ENCODE assay signal across 13 cellular contexts in the genomic region with DNA sequence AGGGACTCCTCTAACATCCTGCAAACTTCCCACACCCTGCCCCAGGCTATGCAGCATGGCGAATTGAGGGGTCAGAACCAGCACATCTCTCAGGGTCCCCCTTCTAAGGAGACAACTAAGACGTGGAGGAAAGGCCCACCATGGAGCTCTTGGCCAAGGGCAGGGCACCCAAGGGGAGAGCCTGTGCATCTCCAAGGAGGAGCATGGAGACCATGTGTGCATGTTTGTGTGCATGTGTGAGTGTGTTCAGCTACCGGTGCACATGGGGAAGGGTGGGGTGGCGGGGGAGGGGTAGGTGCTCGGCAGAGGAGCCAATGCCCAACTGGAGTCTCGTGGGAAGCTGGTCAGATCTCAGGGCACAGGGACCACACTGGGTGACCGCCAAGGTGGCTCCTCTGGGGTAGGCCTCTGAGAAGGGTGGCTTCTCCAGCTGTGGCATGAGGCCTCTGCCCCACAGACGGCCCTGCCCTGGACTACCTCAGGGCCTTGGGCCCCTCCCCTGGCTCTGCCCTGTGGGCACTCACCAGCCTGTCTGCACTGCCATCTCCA.
DNase-seq lines count a peak whose midpoint lies in the region; ATAC-seq, FAIRE-seq and TF ChIP-seq lines count a peak whose summit lies in the region.
"Had no signal": no experiment of that assay in that cellular context is flagged by ENCODE, and none has a peak within 500 bp of the region (broad histone marks: within the 10 kb centered on the region; RNA-seq: fewer than 3 reads in every experiment).

No MANE protein-coding gene starts in this region.

- TF ChIP-seq POLR2A in H1 (IDR thresholded peaks at IDR 0.05; ENCODE audit: control extremely low read depth in 1 of 2, low read depth in 2 of 2, low read length in 2 of 2) = no peak

- H3K9ac ChIP-seq in H1 (replicated peaks in 1 of 4; ENCODE audit: extremely low read depth in 1 of 4, low read depth in 3 of 4, low read length in 3 of 4) = no peak overlapping the region

- peak in 1 of 2 donors; percentile 47 for DNase-seq in activated naive CD4-positive, alpha-beta T cell treated with anti-CD3 and anti-CD28 coated beads, Interleukin-2, amount 50 U/mL, for 72 hours (ENCODE audit: low spot score in 2 of 2)
- no peak for DNase-seq in activated naive CD4-positive, alpha-beta T cell treated with anti-CD3 and anti-CD28 coated beads for 36 hours
- no peak for DNase-seq in H1 (ENCODE audit: low read depth in 1 of 2, low spot score in 2 of 2)
- no peak for DNase-seq in urothelium cell line (ENCODE audit: low spot score)
- no peak for DNase-seq in stimulated activated CD4-positive, alpha-beta T cell treated with anti-CD3 and anti-CD28 coated beads, Interleukin-12 subunit alpha, Interleukin-12 subunit beta, amount 100 ng/mL, for 4 hours
- no peak for DNase-seq in HFFc6
- no peak for DNase-seq in NCI-H345 (lab: John Stamatoyannopoulos, UW)
- DNase-seq: NCI-H2081 treated with DMSO at 0.1 percent for 48 hours had no signal

- no peak overlapping the region for H3K23ac ChIP-seq in H1 (ENCODE audit: insufficient read length)

- no peak overlapping the region for H3K4me3 Mint-ChIP-seq in activated naive CD4-positive, alpha-beta T cell treated with anti-CD3 and anti-CD28 coated beads for 36 hours
- H3K4me3 Mint-ChIP-seq in HFFc6 = no peak overlapping the region

- H2AK5ac ChIP-seq in H1 (ENCODE audit: low read depth, low read length) = no peak overlapping the region; the same call in 1 of the 2 replicates

- no peak overlapping the region for H3K4me3 ChIP-seq in H1 (ENCODE audit: extremely low read depth in 1 of 4, insufficient read depth in 2 of 4, low read depth in 3 of 4, low read length in 4 of 4)
- H3K4me3 ChIP-seq: esophagus muscularis mucosa, testis had no signal

- H2BK15ac ChIP-seq in H1 (ENCODE audit: low read length) = peak overlapping the region; percentile 95

- peak overlapping the region; percentile 89 for H3K4ac ChIP-seq in H1 (replicated peaks; ENCODE audit: insufficient read length, low read depth, low read length)

- no peak overlapping the region for H3K56ac ChIP-seq in H1 (replicated peaks; ENCODE audit: insufficient read length, low read depth, low read length)

- no peaks in the 10 kb centered on the region for H3K27me3 Mint-ChIP-seq in activated naive CD4-positive, alpha-beta T cell treated with anti-CD3 and anti-CD28 coated beads for 36 hours (ENCODE audit: low read depth)
- H3K27me3 Mint-ChIP-seq in HFFc6 (ENCODE audit: insufficient read depth) = no peaks in the 10 kb centered on the region; the same call in 1 of the 2 replicates
- H3K27me3 Mint-ChIP-seq: memory B cell had no signal

- no peaks in the 10 kb centered on the region for H3K9me3 Mint-ChIP-seq in activated naive CD4-positive, alpha-beta T cell treated with anti-CD3 and anti-CD28 coated beads, Interleukin-2, amount 50 U/mL, for 72 hours
- no peaks in the 10 kb centered on the region for H3K9me3 Mint-ChIP-seq in activated naive CD4-positive, alpha-beta T cell treated with anti-CD3 and anti-CD28 coated beads for 36 hours
- H3K9me3 Mint-ChIP-seq in HFFc6 = no peaks in the 10 kb centered on the region
- H3K9me3 Mint-ChIP-seq: memory B cell had no signal

- H3K4me1 ChIP-seq in H1 (replicated peaks in 1 of 4; ENCODE audit: control insufficient read depth in 3 of 4, insufficient read depth in 4 of 4, low read length in 3 of 4) = peaks cover 0 to 10% (median 4%) of the 10 kb centered on the region in 4 experiments; a peak in 5 of 7 replicates

- peaks cover 1 to 19% of the 10 kb centered on the region in 2 experiments for H4K20me1 ChIP-seq in H1 (replicated peaks in 1 of 2; ENCODE audit: control insufficient read depth in 1 of 2, insufficient read depth in 2 of 2, low read length in 2 of 2)

- H2BK12ac ChIP-seq in H1 (ENCODE audit: low read depth, low read length) = no peak overlapping the region; the same call in 1 of the 2 replicates

- H3K79me2 ChIP-seq in H1 (ENCODE audit: control insufficient read depth in 1 of 2, insufficient read depth in 2 of 2, low read length in 2 of 2) = no peaks in the 10 kb centered on the region; a peak in 1 of 4 replicates

- H4K5ac ChIP-seq in H1 (ENCODE audit: insufficient read length, low read depth, low read length) = no peak overlapping the region

- CTCF ChIA-PET in activated naive CD4-positive, alpha-beta T cell treated with anti-CD3 and anti-CD28 coated beads for 36 hours (lab: Charles Lee) = interaction anchor here (0.7 to 3.2 kb wide), 27 partner anchors 10 to 484 kb away, joined by 3 to 11 read pairs (median 3); a partner anchor contains a TSS
- CTCF ChIA-PET in H1 (lab: Charles Lee; ENCODE audit: partially characterized antibody) = interaction anchor here (0.7 to 8.1 kb wide), 38 partner anchors 10 to 432 kb away, joined by 3 to 159 read pairs (median 4); no protein-coding TSS in a partner anchor

- WGBS in H1 (ENCODE audit: extremely low coverage in 1 of 2, insufficient coverage in 1 of 2, insufficient read length in 1 of 2, insufficient replicate concordance in 2 of 2, low coverage in 1 of 2, low lambda C conversion rate in 2 of 2, missing lambda C conversion rate in 1 of 2), 2 experiments = 84% methylated on average over 8 of the region's 8 CpGs; no CpG with 5 or more reads in 1 of the 2 experiments

- intact Hi-C loops in activated naive CD4-positive, alpha-beta T cell treated with anti-CD3 and anti-CD28 coated beads for 36 hours (cut with micrococcal nuclease) = loop anchor here (1.0 to 10.0 kb wide), 3 partner anchors 84 to 270 kb away; no protein-coding TSS in a partner anchor

- peaks cover 2 to 12% (median 12%) of the 10 kb centered on the region in 4 experiments; a peak in 6 of 8 replicates for H3K36me3 ChIP-seq in H1 (ENCODE audit: control insufficient read depth in 2 of 4, insufficient read depth in 4 of 4, low read length in 3 of 4)
- H3K36me3 ChIP-seq: esophagus muscularis mucosa had no signal

- peak; percentile 11 to 12 for ATAC-seq in activated naive CD4-positive, alpha-beta T cell treated with anti-CD3 and anti-CD28 coated beads, Interleukin-2, amount 50 U/mL, for 72 hours
- ATAC-seq in HG03108 (IDR thresholded peaks at IDR 0.05; ENCODE audit: unreplicated experiment) = peak; percentile 3

- no peak overlapping the region for H2AFZ ChIP-seq in H1 (ENCODE audit: low read length)

- TF ChIP-seq RAD21 in H1 (IDR thresholded peaks at IDR 0.05 in 1 of 2, conservative IDR thresholded peaks at IDR 0.05 in 1 of 2; ENCODE audit: low read depth in 2 of 2, low read length in 2 of 2) = no peak

- H3K27ac Mint-ChIP-seq in activated naive CD4-positive, alpha-beta T cell treated with anti-CD3 and anti-CD28 coated beads, Interleukin-2, amount 50 U/mL, for 72 hours = no peak overlapping the region
- no peak overlapping the region for H3K27ac Mint-ChIP-seq in activated naive CD4-positive, alpha-beta T cell treated with anti-CD3 and anti-CD28 coated beads for 36 hours
- no peak overlapping the region for H3K27ac Mint-ChIP-seq in HFFc6
- H3K27ac Mint-ChIP-seq: memory B cell had no signal

- H3K4me1 Mint-ChIP-seq in activated naive CD4-positive, alpha-beta T cell treated with anti-CD3 and anti-CD28 coated beads for 36 hours (ENCODE audit: low read depth) = peaks cover 4% of the 10 kb centered on the region
- H3K4me1 Mint-ChIP-seq in HFFc6 (ENCODE audit: low read depth) = no peaks in the 10 kb centered on the region

- no peak overlapping the region for H2BK120ac ChIP-seq in H1 (replicated peaks; ENCODE audit: low read depth, low read length)

- peaks cover 5% of the 10 kb centered on the region; the same call in 1 of the 2 replicates for H3K23me2 ChIP-seq in H1 (ENCODE audit: low read depth, low read length)

- no peak overlapping the region for H3K14ac ChIP-seq in H1 (ENCODE audit: insufficient read length)

- no peak for TF ChIP-seq EP300 in H1 (IDR thresholded peaks at IDR 0.05; ENCODE audit: borderline replicate concordance in 1 of 2, low read depth in 2 of 2, low read length in 2 of 2)

- no peak overlapping the region; the same call in 1 of the 2 replicates for H2BK5ac ChIP-seq in H1 (ENCODE audit: low read depth, low read length)

- H3K27ac ChIP-seq in H1 (ENCODE audit: low read depth, low read length) = no peak overlapping the region
- H3K27ac ChIP-seq: esophagus muscularis mucosa, testis had no signal

- H3K18ac ChIP-seq in H1 (ENCODE audit: extremely low read depth, low read length) = peak overlapping the region; percentile 32

- H2BK20ac ChIP-seq in H1 (ENCODE audit: low read length) = 0 out of 2 replicates have a peak overlapping the region, but pooled peaks have one; percentile 72

- no peaks in the 10 kb centered on the region for H3K27me3 ChIP-seq in H1 (replicated peaks in 1 of 4; ENCODE audit: control insufficient read depth in 3 of 4, extremely low read depth in 1 of 4, insufficient read depth in 3 of 4, low read length in 3 of 4)
- H3K27me3 ChIP-seq: testis had no signal

- H4K8ac ChIP-seq in H1 (ENCODE audit: extremely low read depth, insufficient read depth, low read length) = no peak overlapping the region; the same call in 1 of the 2 replicates

- no peaks in the 10 kb centered on the region for H3K9me3 ChIP-seq in H1 (ENCODE audit: insufficient read depth in 2 of 2, low read depth in 1 of 2, low read length in 1 of 2)
- H3K9me3 ChIP-seq: esophagus muscularis mucosa, testis had no signal

- POLR2A ChIA-PET in H1 (lab: Charles Lee; ENCODE audit: partially characterized antibody) = interaction anchor here (0.9 kb wide), 1 partner anchor 422 kb away, joined by 3 read pairs; a partner anchor contains a TSS

- H3K4me2 ChIP-seq in H1 (ENCODE audit: insufficient read depth in 1 of 2, low read depth in 2 of 2, low read length in 2 of 2) = no peak overlapping the region; a peak in 1 of 4 replicates

- H3K79me1 ChIP-seq in H1 (ENCODE audit: low read depth, low read length) = no peaks in the 10 kb centered on the region

- peak overlapping the region; percentile 53 for H4K91ac ChIP-seq in H1 (replicated peaks; ENCODE audit: insufficient read length, low read length)

- TF ChIP-seq CTCF in H1 (IDR thresholded peaks at IDR 0.05; ENCODE audit: control extremely low read depth in 1 of 3, insufficient read depth in 1 of 3, low read depth in 1 of 3, low read length in 3 of 3) = no peak
- TF ChIP-seq CTCF in HFFc6 (IDR thresholded peaks at IDR 0.05) = no peak

- FAIRE-seq in H1 (lab: Jason Lieb, UNC) (no peak), urothelium cell line (lab: Jason Lieb, UNC) (peak; percentile 81)
- FAIRE-seq: G401.6 had no signal

- no peaks in the 10 kb centered on the region for H3K36me3 Mint-ChIP-seq in activated naive CD4-positive, alpha-beta T cell treated with anti-CD3 and anti-CD28 coated beads, Interleukin-2, amount 50 U/mL, for 72 hours
- H3K36me3 Mint-ChIP-seq in activated naive CD4-positive, alpha-beta T cell treated with anti-CD3 and anti-CD28 coated beads for 36 hours (ENCODE audit: low read depth) = no peaks in the 10 kb centered on the region
- no peaks in the 10 kb centered on the region for H3K36me3 Mint-ChIP-seq in HFFc6 (ENCODE audit: low read depth)
- H3K36me3 Mint-ChIP-seq: memory B cell had no signal

TF ChIP-seq in H1, 55 proteins besides CTCF, POLR2A, EP300 and RAD21 (continues in another document):
- TF ChIP-seq BRCA1 (IDR thresholded peaks at IDR 0.05; ENCODE audit: low read depth, low read length) (no peak), GTF2F1 (IDR thresholded peaks at IDR 0.05; ENCODE audit: borderline replicate concordance, low read depth, low read length) (no peak), SRF (IDR thresholded peaks at IDR 0.05; ENCODE audit: low read depth, low read length) (no peak), HDAC6 (IDR thresholded peaks at IDR 0.05; ENCODE audit: low read depth, low read length) (no peak)
